26 cellular contexts compared by ENCODE assay signal in genomic region chr6:78952362-78952761, GRCh38.
"Had no signal": no experiment of that assay in that cellular context is flagged by ENCODE, and none has a peak within 500 bp of the region (broad histone marks: within the 10 kb centered on the region; RNA-seq: fewer than 3 reads in every experiment).

No MANE protein-coding gene starts in this region.

- H3K27me3 Mint-ChIP-seq: activated CD4-positive, alpha-beta memory T cell treated with anti-CD3 and anti-CD28 coated beads, Interleukin-2, amount 10 ng/mL, durations not matched to agents 7 days and 5 days; activated CD4-positive, alpha-beta T cell treated with anti-CD3 and anti-CD28 coated beads for 36 hours; activated CD4-positive, alpha-beta T cell treated with anti-CD3 and anti-CD28 coated beads, Interleukin-2, amount 10 ng/mL, durations not matched to agents 24 days and 14 days; activated naive CD4-positive, alpha-beta T cell treated with anti-CD3 and anti-CD28 coated beads, Interleukin-2, amount 10 ng/mL, durations not matched to agents 7 days and 5 days; activated naive CD8-positive, alpha-beta T cell treated with anti-CD3 and anti-CD28 coated beads, Interleukin-2, amount 10 ng/mL, durations not matched to agents 7 days and 5 days; effector memory CD8-positive, alpha-beta T cell had no signal

- ATAC-seq: activated CD4-positive, alpha-beta T cell treated with anti-CD3 and anti-CD28 coated beads for 36 hours; activated T-cell treated with anti-CD3 and anti-CD28 coated beads, Interleukin-2, amount 50 U/mL, for 4 hours; effector memory CD8-positive, alpha-beta T cell; gastroesophageal sphincter had no signal

- H3K4me1 Mint-ChIP-seq: activated CD4-positive, alpha-beta memory T cell treated with anti-CD3 and anti-CD28 coated beads, Interleukin-2, amount 10 ng/mL, durations not matched to agents 7 days and 5 days; activated CD4-positive, alpha-beta T cell treated with anti-CD3 and anti-CD28 coated beads for 36 hours; activated naive CD4-positive, alpha-beta T cell treated with anti-CD3 and anti-CD28 coated beads, Interleukin-2, amount 10 ng/mL, durations not matched to agents 7 days and 5 days; activated naive CD8-positive, alpha-beta T cell treated with anti-CD3 and anti-CD28 coated beads, Interleukin-2, amount 10 ng/mL, durations not matched to agents 7 days and 5 days had no signal

- H3K27ac Mint-ChIP-seq: activated CD4-positive, alpha-beta memory T cell treated with anti-CD3 and anti-CD28 coated beads, Interleukin-2, amount 10 ng/mL, durations not matched to agents 7 days and 5 days; activated CD4-positive, alpha-beta T cell treated with anti-CD3 and anti-CD28 coated beads for 36 hours; activated CD4-positive, alpha-beta T cell treated with anti-CD3 and anti-CD28 coated beads, Interleukin-2, amount 10 ng/mL, durations not matched to agents 24 days and 14 days; activated naive CD4-positive, alpha-beta T cell treated with anti-CD3 and anti-CD28 coated beads, Interleukin-2, amount 10 ng/mL, durations not matched to agents 7 days and 5 days; activated naive CD8-positive, alpha-beta T cell treated with anti-CD3 and anti-CD28 coated beads, Interleukin-2, amount 10 ng/mL, durations not matched to agents 7 days and 5 days; activated T-helper 2 cell treated with anti-CD3 and anti-CD28 coated beads, Interferon-gamma antibody, Interleukin-2, Interleukin-4, amounts not matched to agents 10 μg/mL and 5 μg/mL and 100 μg/mL, durations not matched to agents 14 hours and 24 hours and 36 hours had no signal

- H3K27ac ChIP-seq: brain microvascular endothelial cell, epithelial cell of prostate, esophagus squamous epithelium, gastroesophageal sphincter had no signal

- DNase-seq: activated CD4-positive, alpha-beta memory T cell treated with anti-CD3 and anti-CD28 coated beads, Interleukin-2, amount 10 ng/mL, durations not matched to agents 7 days and 5 days; activated CD4-positive, alpha-beta T cell treated with anti-CD3 and anti-CD28 coated beads for 36 hours; activated CD4-positive, alpha-beta T cell treated with anti-CD3 and anti-CD28 coated beads, Interleukin-2, amount 10 ng/mL, durations not matched to agents 24 days and 14 days; activated CD4-positive, CD25-positive, alpha-beta regulatory T cell; activated CD4-positive, CD25-positive, alpha-beta regulatory T cell treated with anti-CD3 and anti-CD28 coated beads, Interleukin-2, amount 50 U/mL, for 72 hours; activated CD8-positive, alpha-beta memory T cell treated with anti-CD3 and anti-CD28 coated beads, Interleukin-2, amount 50 U/mL, for 48 hours; activated effector memory CD4-positive, alpha-beta T cell treated with anti-CD3 and anti-CD28 coated beads, Interleukin-2, amount 50 U/mL, for 16 hours; activated naive CD4-positive, alpha-beta T cell treated with anti-CD3 and anti-CD28 coated beads, Interleukin-2, amount 10 ng/mL, durations not matched to agents 7 days and 5 days; activated naive CD8-positive, alpha-beta T cell treated with anti-CD3 and anti-CD28 coated beads, Interleukin-2, amount 10 ng/mL, durations not matched to agents 7 days and 5 days; activated T-cell treated with anti-CD3 and anti-CD28 coated beads for 4 hours; activated T-cell treated with anti-CD3 and anti-CD28 coated beads, Interleukin-2, amount 50 U/mL, for 4 hours; amniotic stem cell; anterior cingulate cortex; brain microvascular endothelial cell; cortex of kidney; dermis blood vessel endothelial cell; effector CD4-positive, alpha-beta T cell; effector memory CD8-positive, alpha-beta T cell; esophagus squamous epithelium; foreskin melanocyte; hippocampal formation; T-helper 2 cell had no signal

- H3K9me3 Mint-ChIP-seq: effector memory CD8-positive, alpha-beta T cell had no signal

- H3K4me3 Mint-ChIP-seq: activated CD4-positive, alpha-beta memory T cell treated with anti-CD3 and anti-CD28 coated beads, Interleukin-2, amount 10 ng/mL, durations not matched to agents 7 days and 5 days; activated CD4-positive, alpha-beta T cell treated with anti-CD3 and anti-CD28 coated beads for 36 hours; activated CD4-positive, alpha-beta T cell treated with anti-CD3 and anti-CD28 coated beads, Interleukin-2, amount 10 ng/mL, durations not matched to agents 24 days and 14 days; activated naive CD4-positive, alpha-beta T cell treated with anti-CD3 and anti-CD28 coated beads, Interleukin-2, amount 10 ng/mL, durations not matched to agents 7 days and 5 days; activated naive CD8-positive, alpha-beta T cell treated with anti-CD3 and anti-CD28 coated beads, Interleukin-2, amount 10 ng/mL, durations not matched to agents 7 days and 5 days; activated T-cell treated with anti-CD3 and anti-CD28 coated beads, Interleukin-2, amount 50 U/mL, for 4 hours; activated T-helper 1 cell treated with anti-CD3 and anti-CD28 coated beads, Interleukin-12 subunit alpha, Interleukin-12 subunit beta, Interleukin-2, Interleukin-4 antibody, amounts not matched to agents 30 ng/mL and 10 ng/mL and 1 ng/mL, durations not matched to agents 14 hours and 24 hours and 36 hours; effector memory CD8-positive, alpha-beta T cell had no signal

- H3K4me1 ChIP-seq: esophagus squamous epithelium, gastroesophageal sphincter had no signal

- H3K4me3 ChIP-seq: esophagus squamous epithelium, gastroesophageal sphincter had no signal
